In the genomic region with DNA sequence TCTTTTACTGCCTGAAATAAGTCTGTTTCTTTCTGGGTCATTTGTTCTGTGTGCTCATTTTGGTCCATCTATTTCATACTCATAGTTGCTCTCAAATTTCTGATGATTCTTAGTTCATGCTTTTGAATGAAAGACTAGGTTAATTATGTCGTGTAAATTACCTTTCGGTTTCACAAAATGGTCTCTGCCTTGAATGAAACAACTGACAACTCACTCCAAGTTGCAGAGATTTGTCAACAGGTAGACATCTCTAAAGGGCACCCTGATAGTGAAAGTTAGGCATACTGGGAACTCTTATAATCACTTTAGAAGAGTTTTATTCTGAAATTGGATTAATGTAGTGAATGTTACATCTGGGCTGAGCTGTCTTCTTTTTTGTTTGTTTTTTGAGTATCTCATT, we compare ENCODE assay signal across 27 cellular contexts.
"Had no signal": no experiment of that assay in that cellular context is flagged by ENCODE, and none has a peak within 500 bp of the region (broad histone marks: within the 10 kb centered on the region; RNA-seq: fewer than 3 reads in every experiment).

No MANE protein-coding gene starts in this region.

- ATAC-seq: natural killer cell; pancreas; right cardiac atrium; sciatic nerve; stimulated activated naive B cell treated with anti-CD40 and anti-IgM and Interleukin-4, amounts not matched to agents 10 μg/mL and 1 μg/mL and 100 μg/mL, for 72 hours; stimulated activated naive CD8-positive, alpha-beta T cell treated with anti-CD3 and anti-CD28 coated beads, Interleukin-15, Interleukin-2, amounts not matched to agents 100 U/mL and 50 U/mL, for 24 hours had no signal

- H3K27me3 ChIP-seq: pancreas, stomach, testis, thyroid gland, transverse colon, upper lobe of left lung, vagina had no signal

- H3K4me3 ChIP-seq: left ventricle myocardium inferior, lung, pancreas, prostate gland, skin epidermis, stomach, testis, thyroid gland, transverse colon, upper lobe of left lung, vagina had no signal

- H3K4me1 ChIP-seq: left ventricle myocardium inferior, pancreas, prostate gland, stomach, testis, thyroid gland, transverse colon, upper lobe of left lung, vagina had no signal

- DNase-seq: islet precursor cell; left ventricle myocardium inferior; mesendoderm; naive B cell; natural killer cell; nephron progenitor cell; nucleus accumbens; pancreas; posterior cingulate gyrus; retina; right cardiac atrium; stimulated activated CD4-positive, alpha-beta T cell treated with anti-CD3 and anti-CD28 coated beads, Interleukin-12 subunit alpha, Interleukin-12 subunit beta, amount 100 ng/mL, for 4 hours; stimulated activated CD4-positive, alpha-beta T cell treated with anti-CD3 and anti-CD28 coated beads, Interleukin-15, amount 100 ng/mL, for 24 hours; stimulated activated CD4-positive, alpha-beta T cell treated with anti-CD3 and anti-CD28 coated beads, Interleukin-2, amount 100 ng/mL, for 24 hours; stimulated activated CD4-positive, alpha-beta T cell treated with anti-CD3 and anti-CD28 coated beads, Interleukin-4, amount 100 ng/mL, for 1 hour; stimulated activated naive B cell treated with anti-CD40 and anti-IgM and Interleukin-4, amounts not matched to agents 10 μg/mL and 1 μg/mL and 100 μg/mL, for 72 hours; stimulated activated naive CD8-positive, alpha-beta T cell treated with anti-CD3 and anti-CD28 coated beads, Interleukin-15, Interleukin-2, amounts not matched to agents 100 U/mL and 50 U/mL, for 24 hours; stomach; testis; thyroid gland; transverse colon; upper lobe of left lung had no signal

- H3K9me3 ChIP-seq: left ventricle myocardium inferior, pancreas, prostate gland, stomach, testis, thyroid gland, transverse colon, upper lobe of left lung, vagina had no signal

- H3K36me3 ChIP-seq: left ventricle myocardium inferior, pancreas, prostate gland, stomach, thyroid gland, transverse colon, upper lobe of left lung, vagina had no signal
